In the genomic region with DNA sequence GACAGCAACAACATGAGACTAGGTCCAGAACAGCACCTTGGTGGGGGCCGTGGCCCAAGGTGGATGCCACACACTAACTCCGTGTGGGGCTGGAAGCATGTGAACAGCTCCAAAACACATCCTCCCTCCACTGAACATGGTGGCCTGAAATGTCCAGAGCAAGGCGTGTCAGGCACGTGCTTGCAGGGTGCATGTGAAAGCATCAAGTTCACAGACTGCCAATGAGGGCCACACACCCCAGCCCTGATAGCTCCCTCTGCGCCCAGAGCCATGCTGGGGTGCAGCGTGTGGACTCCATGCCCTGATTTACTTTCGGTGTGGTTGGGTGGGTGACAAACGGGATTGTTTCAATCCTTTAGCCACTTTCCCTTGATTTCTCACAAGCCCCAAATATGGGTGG, we compare ENCODE assay signal across 6 cellular contexts.
"Had no signal": no experiment of that assay in that cellular context is flagged by ENCODE, and none has a peak within 500 bp of the region (broad histone marks: within the 10 kb centered on the region; RNA-seq: fewer than 3 reads in every experiment).

No MANE protein-coding gene starts in this region.

- FAIRE-seq: H54, HTR-8/SVneo had no signal

- DNase-seq: GOT3, H9, HCEC 1CT, KG1 had no signal
